In genomic region chr15:49042165-49042564, GRCh38 we compare ENCODE assay signal across 25 cellular contexts. TPM values are rescaled to one million over a fixed set of nuclear protein-coding genes. Genes with fewer than 3 reads are reported as not detected.
DNase-seq lines count a peak whose midpoint lies in the region; ATAC-seq and TF ChIP-seq lines count a peak whose summit lies in the region.
"Had no signal": no experiment of that assay in that cellular context is flagged by ENCODE, and none has a peak within 500 bp of the region (broad histone marks: within the 10 kb centered on the region; RNA-seq: fewer than 3 reads in every experiment).

No MANE protein-coding gene starts in this region.

- H3K9me3 Mint-ChIP-seq in activated naive CD4-positive, alpha-beta T cell treated with anti-CD3 and anti-CD28 coated beads, Interleukin-2, amount 50 U/mL, for 24 hours: no peaks in the 10 kb centered on the region
- H3K9me3 Mint-ChIP-seq in WTC11: no peaks in the 10 kb centered on the region
- no peaks in the 10 kb centered on the region for H3K9me3 Mint-ChIP-seq in type B pancreatic cell
- peaks cover 0 to 4% (median 0%) of the 10 kb centered on the region in 7 donors for H3K9me3 Mint-ChIP-seq in CD14-positive monocyte
- H3K9me3 Mint-ChIP-seq: activated T-helper 17 cell treated with anti-CD3 and anti-CD28 coated beads, Interleukin-2, amount 50 U/mL, for 72 hours had no signal

- peak overlapping the region; percentile 1 for H3K4me3 ChIP-seq in fibroblast of villous mesenchyme (ENCODE audit: low read depth, low read length)
- H3K4me3 ChIP-seq: esophagus squamous epithelium, heart right ventricle, Peyer's patch, transverse colon had no signal

- H3K4me3 Mint-ChIP-seq in activated naive CD4-positive, alpha-beta T cell treated with anti-CD3 and anti-CD28 coated beads, Interleukin-2, amount 50 U/mL, for 24 hours: no peak overlapping the region
- H3K4me3 Mint-ChIP-seq in WTC11: no peak overlapping the region
- peak overlapping the region; percentile 50 for H3K4me3 Mint-ChIP-seq in type B pancreatic cell
- no peak overlapping the region for H3K4me3 Mint-ChIP-seq in CD14-positive monocyte
- H3K4me3 Mint-ChIP-seq: activated T-helper 17 cell treated with anti-CD3 and anti-CD28 coated beads, Interleukin-2, amount 50 U/mL, for 72 hours; mesothelial cell of epicardium had no signal

- intact Hi-C loops in CD14-positive monocyte (cut with micrococcal nuclease): loop anchor here (10.0 kb wide), 1 partner anchor 113 kb away; the partner anchor contains the start of gene COPS2 (in 2 of the 2)

- H3K27me3 Mint-ChIP-seq in activated naive CD4-positive, alpha-beta T cell treated with anti-CD3 and anti-CD28 coated beads, Interleukin-2, amount 50 U/mL, for 24 hours: no peaks in the 10 kb centered on the region
- H3K27me3 Mint-ChIP-seq in WTC11 (ENCODE audit: low read depth) (no peaks in the 10 kb centered on the region), type B pancreatic cell (no peaks in the 10 kb centered on the region), CD14-positive monocyte (ENCODE audit: low read depth in 3 of 3) (peaks cover 0 to 4% (median 0%) of the 10 kb centered on the region in 3 donors)
- H3K27me3 Mint-ChIP-seq: activated T-helper 17 cell treated with anti-CD3 and anti-CD28 coated beads, Interleukin-2, amount 50 U/mL, for 72 hours had no signal

- peaks cover 72% of the 10 kb centered on the region for H3K4me1 Mint-ChIP-seq in activated naive CD4-positive, alpha-beta T cell treated with anti-CD3 and anti-CD28 coated beads, Interleukin-2, amount 50 U/mL, for 24 hours
- H3K4me1 Mint-ChIP-seq in WTC11 (peaks cover 19% of the 10 kb centered on the region), type B pancreatic cell (ENCODE audit: unreplicated experiment) (peaks cover 4% of the 10 kb centered on the region), CD14-positive monocyte (peaks cover 31% of the 10 kb centered on the region)

- peak overlapping the region; percentile 8 for H3K27ac Mint-ChIP-seq in activated naive CD4-positive, alpha-beta T cell treated with anti-CD3 and anti-CD28 coated beads, Interleukin-2, amount 50 U/mL, for 24 hours
- H3K27ac Mint-ChIP-seq in WTC11 (no peak overlapping the region; the same call in 1 of the 2 replicates), type B pancreatic cell (peak overlapping the region; percentile 44), CD14-positive monocyte (peak overlapping the region in 2 of 7 donors; percentile 10 to 11)
- H3K27ac Mint-ChIP-seq: activated T-helper 17 cell treated with anti-CD3 and anti-CD28 coated beads, Interleukin-2, amount 50 U/mL, for 72 hours had no signal

- TF ChIP-seq CTCF in WTC11 (IDR thresholded peaks at IDR 0.05) (no peak), fibroblast of villous mesenchyme (IDR thresholded peaks at IDR 0.05; ENCODE audit: insufficient read depth, low read depth, low read length) (no peak), type B pancreatic cell (conservative IDR thresholded peaks at IDR 0.05) (no peak), CD14-positive monocyte (IDR thresholded peaks at IDR 0.05) (no peak), GM10266 (IDR thresholded peaks at IDR 0.05; ENCODE audit: control insufficient read depth, insufficient read depth, low read depth, missing control alignments) (no peak)

- ATAC-seq in WTC11: no peak
- no peak for ATAC-seq in HG03139 (IDR thresholded peaks at IDR 0.05; ENCODE audit: unreplicated experiment)
- ATAC-seq: activated T-helper 17 cell treated with anti-CD3 and anti-CD28 coated beads, Interleukin-2, amount 50 U/mL, for 72 hours; heart right ventricle; sciatic nerve had no signal

- H3K36me3 Mint-ChIP-seq in activated naive CD4-positive, alpha-beta T cell treated with anti-CD3 and anti-CD28 coated beads, Interleukin-2, amount 50 U/mL, for 24 hours: peaks cover 3% of the 10 kb centered on the region
- H3K36me3 Mint-ChIP-seq in WTC11: no peaks in the 10 kb centered on the region
- H3K36me3 Mint-ChIP-seq in type B pancreatic cell: no peaks in the 10 kb centered on the region
- H3K36me3 Mint-ChIP-seq in CD14-positive monocyte: peaks cover 2 to 8% of the 10 kb centered on the region in 2 donors

- no peak for DNase-seq in activated naive CD4-positive, alpha-beta T cell treated with Interleukin-2 at 50 U/mL for 16 hours
- no peak for DNase-seq in WTC11 (ENCODE audit: low spot score)
- DNase-seq in fibroblast of villous mesenchyme (ENCODE audit: low read depth): no peak
- DNase-seq in type B pancreatic cell (ENCODE audit: extremely low spot score, unreplicated experiment): no peak
- DNase-seq in CD14-positive monocyte (ENCODE audit: low spot score): no peak
- DNase-seq in GM10266 (ENCODE audit: extremely low spot score): no peak
- DNase-seq: 8988T; activated naive CD4-positive, alpha-beta T cell treated with anti-CD3 and anti-CD28 coated beads, Interleukin-2, amount 50 U/mL, for 16 hours; dermis blood vessel endothelial cell; DMS 273 treated with DMSO at 0.1 percent for 48 hours; esophagus squamous epithelium; heart right ventricle; Kasumi-1; NCI-H146; NCI-H2107; NCI-H345; Peyer's patch; SHP77; T-helper 2 cell; transverse colon had no signal

- POLR2A ChIA-PET in WTC11 (lab: Charles Lee): no interaction called here

- CTCF ChIA-PET in WTC11 (lab: Charles Lee): interaction anchor here (1.4 kb wide), 1 partner anchor 66 kb away, joined by 5 read pairs; no protein-coding TSS in a partner anchor

TF ChIP-seq in WTC11, 78 proteins besides CTCF, POLR2A, EP300 and RAD21:
- TF ChIP-seq ZNF138 (CRISPR knock-in tag; conservative IDR thresholded peaks at IDR 0.05) (no peak), ZNF121 (CRISPR knock-in tag; IDR thresholded peaks at IDR 0.05) (peak; percentile 47; the same call in 1 of the 2 replicates), NR1H2 (CRISPR knock-in tag; IDR thresholded peaks at IDR 0.05) (no peak)

RNA-seq across cellular contexts. Expression of gene SECISBP2L, which starts 4.1 kb away (rescaled TPM):
- total RNA-seq in WTC11 (2021) (28.4 to 30.5 TPM (median 30.4 TPM) in 3 replicates), fibroblast of villous mesenchyme (43.5 and 74.3 TPM in 2 replicates), type B pancreatic cell (ENCODE audit: low replicate concordance) (51.9 and 74.7 TPM in 2 replicates)
- 10 to 100 TPM in 1 of 2 donors, 1 to 10 TPM in 1; 9.5 to 19.8 TPM for polyA plus RNA-seq in CD14-positive monocyte
